21 cellular contexts compared by ENCODE assay signal in the genomic region with DNA sequence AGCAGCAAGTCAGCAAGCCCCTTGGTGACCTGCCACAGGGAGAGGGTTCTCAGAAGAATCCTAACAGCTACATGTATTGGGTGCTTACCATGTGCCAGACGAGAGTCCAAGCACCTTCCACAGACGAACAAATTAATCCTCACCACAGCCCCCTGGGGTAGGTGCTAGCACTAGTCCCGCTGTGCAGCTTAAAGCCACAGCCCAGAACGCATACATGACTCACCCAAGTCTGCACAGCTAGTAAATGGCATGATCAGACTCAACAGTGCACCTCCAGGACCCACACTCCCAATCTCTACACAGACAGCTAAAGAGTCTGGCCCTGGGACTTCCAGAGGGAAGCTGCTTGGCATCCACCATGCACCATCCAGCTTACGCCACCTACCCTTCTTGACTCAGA.
A peak's percentile ranks its signal among the peaks of the same experiment; 100 is the strongest.
DNase-seq lines count a peak whose midpoint lies in the region; ATAC-seq and TF ChIP-seq lines count a peak whose summit lies in the region.
"Had no signal": no experiment of that assay in that cellular context is flagged by ENCODE, and none has a peak within 500 bp of the region (broad histone marks: within the 10 kb centered on the region; RNA-seq: fewer than 3 reads in every experiment).

No MANE protein-coding gene starts in this region.

- WGBS in heart right ventricle, 2 donors: 70 to 83% methylated on average over 5 of the region's 5 CpGs

- no peaks in the 10 kb centered on the region for H3K27me3 Mint-ChIP-seq in T-helper 1 cell treated with Interleukin-12 subunit alpha and Interleukin-12 subunit beta and Interleukin-4 antibody, amounts not matched to agents 30 μg/mL and 1 μg/mL, for 36 hours (ENCODE audit: low read depth)

- peak overlapping the region; percentile 34 for H3K27ac Mint-ChIP-seq in T-helper 1 cell treated with Interleukin-12 subunit alpha and Interleukin-12 subunit beta and Interleukin-4 antibody, amounts not matched to agents 30 μg/mL and 1 μg/mL, for 36 hours
- H3K27ac Mint-ChIP-seq: CD4-positive, alpha-beta T cell; natural killer cell treated with Interleukin-12 subunit alpha and Interleukin-12 subunit beta and Interleukin-15 and Interleukin-18, amount 100 ng/mL, for 72 hours had no signal

- H3K36me3 ChIP-seq in brain microvascular endothelial cell (replicated peaks) (no peaks in the 10 kb centered on the region), heart right ventricle (no peaks in the 10 kb centered on the region)
- H3K36me3 ChIP-seq: colonic mucosa, gastroesophageal sphincter, uterus had no signal

- in situ Hi-C loops in brain microvascular endothelial cell (cut with HindIII; ENCODE audit: low pct_ligation_motif_present, low sequenced_read_pairs): no loop called here

- no peak overlapping the region for H3K4me3 Mint-ChIP-seq in T-helper 1 cell treated with Interleukin-12 subunit alpha and Interleukin-12 subunit beta and Interleukin-4 antibody, amounts not matched to agents 30 μg/mL and 1 μg/mL, for 36 hours
- H3K4me3 Mint-ChIP-seq: CD4-positive, alpha-beta T cell; natural killer cell treated with Interleukin-12 subunit alpha and Interleukin-12 subunit beta and Interleukin-15 and Interleukin-18, amount 100 ng/mL, for 72 hours had no signal

- H3K4me3 ChIP-seq in brain microvascular endothelial cell (ENCODE audit: low read depth, low read length) (no peak overlapping the region), retinal pigment epithelial cell (ENCODE audit: low read length) (no peak overlapping the region), heart right ventricle (no peak overlapping the region)
- H3K4me3 ChIP-seq: colonic mucosa, gastroesophageal sphincter, lung, psoas muscle, uterus had no signal

- peaks cover 30% of the 10 kb centered on the region for H3K4me1 Mint-ChIP-seq in T-helper 1 cell treated with Interleukin-12 subunit alpha and Interleukin-12 subunit beta and Interleukin-4 antibody, amounts not matched to agents 30 μg/mL and 1 μg/mL, for 36 hours (ENCODE audit: low read depth)

- DNase-seq in T-helper 1 cell (no peak), M059J (ENCODE audit: low read depth) (peak; percentile 83), brain microvascular endothelial cell (peak; percentile 60), retinal pigment epithelial cell (ENCODE audit: low read depth) (peak; percentile 47), heart right ventricle (no peak), NCI-H526 (lab: John Stamatoyannopoulos, UW) (no peak)
- DNase-seq: activated CD4-positive, alpha-beta T cell treated with anti-CD3 and anti-CD28 coated beads, Interleukin-2, amount 50 U/mL, for 48 hours; amygdala; CD4-positive, alpha-beta T cell; colonic mucosa; Kasumi-1; NCI-H1694; NCI-H226; psoas muscle; stimulated activated CD4-positive, alpha-beta T cell treated with anti-CD3 and anti-CD28 coated beads, Interleukin-15, amount 100 ng/mL, for 24 hours; uterus had no signal

- H3K4me1 ChIP-seq in heart right ventricle: no peaks in the 10 kb centered on the region
- H3K4me1 ChIP-seq: colonic mucosa, gastroesophageal sphincter, psoas muscle, uterus had no signal

- intact Hi-C loops in heart right ventricle (cut with DNase I): no loop called here

- H3K9me3 Mint-ChIP-seq in T-helper 1 cell treated with Interleukin-12 subunit alpha and Interleukin-12 subunit beta and Interleukin-4 antibody, amounts not matched to agents 30 μg/mL and 1 μg/mL, for 36 hours: no peaks in the 10 kb centered on the region
- H3K9me3 Mint-ChIP-seq: CD4-positive, alpha-beta T cell; natural killer cell treated with Interleukin-12 subunit alpha and Interleukin-12 subunit beta and Interleukin-15 and Interleukin-18, amount 100 ng/mL, for 72 hours had no signal

- H3K36me3 Mint-ChIP-seq in T-helper 1 cell treated with Interleukin-12 subunit alpha and Interleukin-12 subunit beta and Interleukin-4 antibody, amounts not matched to agents 30 μg/mL and 1 μg/mL, for 36 hours (ENCODE audit: low read depth): peaks cover 3% of the 10 kb centered on the region
- H3K36me3 Mint-ChIP-seq: natural killer cell treated with Interleukin-12 subunit alpha and Interleukin-12 subunit beta and Interleukin-15 and Interleukin-18, amount 100 ng/mL, for 72 hours had no signal

- H3K27ac ChIP-seq in brain microvascular endothelial cell (no peak overlapping the region), heart right ventricle (no peak overlapping the region)
- H3K27ac ChIP-seq: colonic mucosa, gastroesophageal sphincter, psoas muscle, uterus had no signal

- H3K27me3 ChIP-seq in brain microvascular endothelial cell (replicated peaks) (peaks cover 2% of the 10 kb centered on the region), heart right ventricle (peaks cover 0 to 25% (median 18%) of the 10 kb centered on the region in 7 donors)
- H3K27me3 ChIP-seq: colonic mucosa, uterus had no signal

- peaks cover 0 to 12% (median 0%) of the 10 kb centered on the region in 11 donors for H3K9me3 ChIP-seq in heart right ventricle
- H3K9me3 ChIP-seq: colonic mucosa, psoas muscle, uterus had no signal

- TF ChIP-seq CTCF in brain microvascular endothelial cell (IDR thresholded peaks at IDR 0.05; ENCODE audit: low read depth, low read length, missing control alignments) (no peak), retinal pigment epithelial cell (conservative IDR thresholded peaks at IDR 0.05; ENCODE audit: low read depth, low read length) (no peak), heart right ventricle (IDR thresholded peaks at IDR 0.05) (no peak)

- no peak for ATAC-seq in heart right ventricle
- ATAC-seq in HG03354 (IDR thresholded peaks at IDR 0.05; ENCODE audit: poor library complexity, severe bottlenecking, unreplicated experiment): no peak
- ATAC-seq: gastroesophageal sphincter, psoas muscle had no signal

Comparison
In these comparisons a context has a peak if more than half of its experiments do, and no peak if none do; other contexts are left out.
1. DNase-seq: peak in M059J (single experiment), brain microvascular endothelial cell (single experiment) and retinal pigment epithelial cell (single experiment); none in T-helper 1 cell (0 of 5), heart right ventricle (0 of 2) and NCI-H526 (0 of 2).